ENCODE assay signal across 8 cellular contexts in genomic region chr19:38949580-38950367, GRCh38. TPM values are rescaled to one million over a fixed set of nuclear protein-coding genes. Genes with fewer than 3 reads are reported as not detected.
DNase-seq lines count a peak whose midpoint lies in the region; ATAC-seq and TF ChIP-seq lines count a peak whose summit lies in the region.

No MANE protein-coding gene starts in this region.

- DNase-seq in Calu3, result peak; percentile 93
- peak; percentile 68 to 95 (median 91) for DNase-seq in NCI-H1417 (lab: John Stamatoyannopoulos, UW)
- peak; percentile 88 to 90 for DNase-seq in activated CD4-positive, alpha-beta T cell treated with anti-CD3 and anti-CD28 coated beads, Interleukin-2, amount 50 U/mL, for 48 hours
- DNase-seq in dermis microvascular lymphatic vessel endothelial cell (ENCODE audit: low read depth in 2 of 2), result peak; percentile 44 to 88
- DNase-seq in left kidney (ENCODE audit: low read depth, low spot score), result peak; percentile 97
- DNase-seq in stimulated activated CD4-positive, alpha-beta T cell treated with anti-CD3 and anti-CD28 coated beads, Interleukin-1b, Interleukin-23, amount 100 ng/mL, for 24 hours (ENCODE audit: low read depth in 4 of 4, low spot score in 1 of 4), result peak; percentile 52 to 89 (median 74)

- intact Hi-C loops in Calu3 (cut with micrococcal nuclease; ENCODE audit: unreplicated experiment), result no loop called here

- ATAC-seq in HG02870 (IDR thresholded peaks at IDR 0.05; ENCODE audit: unreplicated experiment) (no peak), HG03139 (IDR thresholded peaks at IDR 0.05; ENCODE audit: unreplicated experiment) (no peak)

- no peak for TF ChIP-seq CTCF in Calu3 (IDR thresholded peaks at IDR 0.05; ENCODE audit: unreplicated experiment)

- H3K4me1 Mint-ChIP-seq in Calu3 (ENCODE audit: low read depth, unreplicated experiment), result peaks cover 17% of the 10 kb centered on the region

- H3K4me3 Mint-ChIP-seq in Calu3 (ENCODE audit: low read depth, unreplicated experiment), result peak overlapping the region; percentile 65

- CTCF ChIA-PET in Calu3 (lab: Charles Lee), result interaction anchor here (1.1 kb wide), 1 partner anchor 10 kb away, joined by 3 read pairs; no protein-coding TSS in a partner anchor

- no peak overlapping the region for H3K27ac Mint-ChIP-seq in Calu3 (ENCODE audit: unreplicated experiment)

- no peaks in the 10 kb centered on the region for H3K27me3 Mint-ChIP-seq in Calu3 (ENCODE audit: unreplicated experiment)

- no peaks in the 10 kb centered on the region for H3K9me3 Mint-ChIP-seq in Calu3 (ENCODE audit: low read depth, unreplicated experiment)

- H3K36me3 Mint-ChIP-seq in Calu3 (ENCODE audit: insufficient read depth, unreplicated experiment), result peaks cover 37% of the 10 kb centered on the region

- BruUV-seq in Calu3 (replicated peaks; lab: Mats Ljungman, UMichigan), result no TSS peak

RNA-seq across cellular contexts. Expression of gene MRPS12, which starts 19.0 kb away (rescaled TPM):
- total RNA-seq in Calu3 (2022) (73.1 and 88.2 TPM in 2 replicates), dermis microvascular lymphatic vessel endothelial cell (46.6 and 50.1 TPM in 2 replicates)

RNA-seq across cellular contexts. Expression of gene SARS2, which starts 19.2 kb away (rescaled TPM):
- total RNA-seq in Calu3 (2022) (52.1 and 58.1 TPM in 2 replicates), dermis microvascular lymphatic vessel endothelial cell (17.2 and 18.3 TPM in 2 replicates)

RNA-seq across cellular contexts. Expression of gene FBXO17, which starts 25.8 kb away (rescaled TPM):
- total RNA-seq in Calu3 (2022) (20.1 and 24.2 TPM in 2 replicates), dermis microvascular lymphatic vessel endothelial cell (13.6 and 29.0 TPM in 2 replicates)

RNA-seq across cellular contexts. Expression of gene CCER2, which starts 37.8 kb away (rescaled TPM):
- total RNA-seq in Calu3 (2022), result 0.57 and 1.2 TPM in 2 replicates
- total RNA-seq in dermis microvascular lymphatic vessel endothelial cell, result 0.13 TPM in 1 of 2 replicates, not detected in the other

RNA-seq across cellular contexts. Expression of gene NFKBIB, which starts 50.0 kb away (rescaled TPM):
- 54.4 and 62.6 TPM in 2 replicates for total RNA-seq in Calu3 (2022)
- 8.0 and 15.3 TPM in 2 replicates for total RNA-seq in dermis microvascular lymphatic vessel endothelial cell
